In genomic region chr3:32571192-32571485, GRCh38 we compare ENCODE assay signal across 8 cellular contexts. TPM values are rescaled to one million over a fixed set of nuclear protein-coding genes. Genes with fewer than 3 reads are reported as not detected.
DNase-seq lines count a peak whose midpoint lies in the region; ATAC-seq and TF ChIP-seq lines count a peak whose summit lies in the region.

No MANE protein-coding gene starts in this region.

- intact Hi-C loops in CD4-positive, alpha-beta memory T cell (cut with micrococcal nuclease), result loop anchor here (2.0 to 5.0 kb wide), 3 partner anchors 34 to 870 kb away; partner anchors contain the start of genes GPD1L and UBP1
- intact Hi-C loops in prostate gland (cut with DNase I), result loop anchor here (5.0 to 10.0 kb wide), 2 partner anchors 69 to 114 kb away; partner anchors contain the start of genes CMTM6 and CNOT10

- peak; percentile 69 for ATAC-seq in SK-N-SH treated with all-trans-retinoic acid at 6 μM for 48 hours
- ATAC-seq in GM19452 (IDR thresholded peaks at IDR 0.05; ENCODE audit: unreplicated experiment), result no peak
- ATAC-seq in GM18861 (IDR thresholded peaks at IDR 0.05; ENCODE audit: unreplicated experiment), result no peak

- H3K4me3 ChIP-seq in CD4-positive, alpha-beta memory T cell (ENCODE audit: low read length in 2 of 2), result peak overlapping the region; percentile 76 to 93
- H3K4me3 ChIP-seq in HEK293 (ENCODE audit: low read depth, low read length) (peak overlapping the region; percentile 99), fibroblast of the aortic adventitia (ENCODE audit: low read depth, low read length) (peak overlapping the region; percentile 90), prostate gland (peak overlapping the region; percentile 90 to 91)

- no peaks in the 10 kb centered on the region for H3K9me3 ChIP-seq in CD4-positive, alpha-beta memory T cell (ENCODE audit: control insufficient read depth in 1 of 2, low read length in 2 of 2)
- no peaks in the 10 kb centered on the region for H3K9me3 ChIP-seq in HEK293 (ENCODE audit: control insufficient read depth, insufficient read depth, low read depth, low read length)
- H3K9me3 ChIP-seq in prostate gland, result no peaks in the 10 kb centered on the region

- peaks cover 20 to 42% (median 26%) of the 10 kb centered on the region in 4 donors for H3K4me1 Mint-ChIP-seq in CD4-positive, alpha-beta memory T cell

- H3K9me3 Mint-ChIP-seq in CD4-positive, alpha-beta memory T cell, result no peaks in the 10 kb centered on the region

- no peaks in the 10 kb centered on the region for H3K27me3 ChIP-seq in CD4-positive, alpha-beta memory T cell (ENCODE audit: insufficient read depth, low read length)
- no peaks in the 10 kb centered on the region for H3K27me3 ChIP-seq in prostate gland (replicated peaks; ENCODE audit: insufficient read depth)

- TF ChIP-seq POLR2A in prostate gland (IDR thresholded peaks at IDR 0.05), result no peak

- peak overlapping the region; percentile 91 to 94 (median 92) for H3K4me3 Mint-ChIP-seq in CD4-positive, alpha-beta memory T cell

- H3K27ac Mint-ChIP-seq in CD4-positive, alpha-beta memory T cell, result peak overlapping the region; percentile 56 to 97 (median 93)

- H3K4me1 ChIP-seq in CD4-positive, alpha-beta memory T cell (ENCODE audit: insufficient read depth, low read length), result peaks cover 32% of the 10 kb centered on the region
- H3K4me1 ChIP-seq in HEK293 (ENCODE audit: control insufficient read depth, insufficient read depth, low read length) (no peaks in the 10 kb centered on the region), prostate gland (replicated peaks) (no peaks in the 10 kb centered on the region)

- no peaks in the 10 kb centered on the region for H3K36me3 ChIP-seq in CD4-positive, alpha-beta memory T cell (ENCODE audit: insufficient read depth, low read length)
- peaks cover 0 to 7% of the 10 kb centered on the region in 2 experiments; a peak in 2 of 3 replicates for H3K36me3 ChIP-seq in HEK293 (ENCODE audit: control insufficient read depth in 2 of 2, insufficient read depth in 1 of 2, low read length in 2 of 2)
- no peaks in the 10 kb centered on the region for H3K36me3 ChIP-seq in prostate gland

- H3K36me3 Mint-ChIP-seq in CD4-positive, alpha-beta memory T cell, result peaks cover 0 to 1% of the 10 kb centered on the region in 2 donors

- DNase-seq in CD4-positive, alpha-beta memory T cell, result no peak
- DNase-seq in fibroblast of the aortic adventitia (ENCODE audit: low read depth), result no peak
- DNase-seq in prostate gland (ENCODE audit: low spot score), result no peak
- DNase-seq in AG08395 (ENCODE audit: low spot score), result no peak

- WGBS in prostate gland, result 2% methylated on average over 14 of the region's 14 CpGs

- CTCF ChIA-PET in CD4-positive, alpha-beta memory T cell (lab: Charles Lee; ENCODE audit: partially characterized antibody), result no interaction called here
- CTCF ChIA-PET in HEK293 (lab: Yijun Ruan, JAX), result no interaction called here

- no peaks in the 10 kb centered on the region for H3K27me3 Mint-ChIP-seq in CD4-positive, alpha-beta memory T cell

- POLR2A ChIA-PET in CD4-positive, alpha-beta memory T cell (lab: Charles Lee; ENCODE audit: partially characterized antibody), result no interaction called here
- POLR2A ChIA-PET in HEK293 (lab: Yijun Ruan, JAX), result no interaction called here

- H3K27ac ChIP-seq in CD4-positive, alpha-beta memory T cell (ENCODE audit: low read depth, low read length), result peak overlapping the region; percentile 81
- H3K27ac ChIP-seq in HEK293 (ENCODE audit: extremely low read depth, low read depth, low read length), result peak overlapping the region; percentile 72
- peak overlapping the region; percentile 97 for H3K27ac ChIP-seq in prostate gland

- TF ChIP-seq CTCF in HEK293 (tag by site-specific recombination; IDR thresholded peaks at IDR 0.05), result no peak
- TF ChIP-seq CTCF in fibroblast of the aortic adventitia (IDR thresholded peaks at IDR 0.05; ENCODE audit: insufficient read depth, low read length), result no peak
- TF ChIP-seq CTCF in prostate gland (IDR thresholded peaks at IDR 0.05), result no peak

TF ChIP-seq in HEK293, 187 proteins besides CTCF, POLR2A, EP300 and RAD21 (continues in another document):
- TF ChIP-seq ZNF266 (tag by site-specific recombination; IDR thresholded peaks at IDR 0.05; ENCODE audit: low read depth) (no peak), ZNF600 (tag by site-specific recombination; IDR thresholded peaks at IDR 0.05) (peak; percentile 30), ZNF391 (tag by site-specific recombination; IDR thresholded peaks at IDR 0.05; ENCODE audit: borderline replicate concordance, low read depth) (no peak), RBAK (tag by site-specific recombination; IDR thresholded peaks at IDR 0.05) (no peak), ZNF292 (tag by site-specific recombination; IDR thresholded peaks at IDR 0.05; ENCODE audit: borderline replicate concordance, low read depth) (no peak), ZNF423 (tag by site-specific recombination; IDR thresholded peaks at IDR 0.05) (no peak), ZNF510 (tag by site-specific recombination; IDR thresholded peaks at IDR 0.05; ENCODE audit: insufficient replicate concordance) (no peak), PRDM10 (tag by site-specific recombination; IDR thresholded peaks at IDR 0.05) (peak; percentile 2; the same call in 1 of the 2 replicates), ZSCAN16 (tag by site-specific recombination; IDR thresholded peaks at IDR 0.05) (no peak)

TF ChIP-seq in SK-N-SH treated with all-trans-retinoic acid at 6 μM for 48 hours, 23 proteins besides CTCF, POLR2A, EP300 and RAD21:
- no peak for TF ChIP-seq PATZ1 (CRISPR knock-in tag; IDR thresholded peaks at IDR 0.05; ENCODE audit: borderline replicate concordance)
- no peak for TF ChIP-seq TOX (CRISPR knock-in tag; IDR thresholded peaks at IDR 0.05; ENCODE audit: borderline replicate concordance)
- no peak for TF ChIP-seq ISL1 (CRISPR knock-in tag; IDR thresholded peaks at IDR 0.05)
- TF ChIP-seq ESRRG (CRISPR knock-in tag; IDR thresholded peaks at IDR 0.05), result no peak
- TF ChIP-seq ZFP30 (CRISPR knock-in tag; IDR thresholded peaks at IDR 0.05), result no peak
- TF ChIP-seq GLIS3 (CRISPR knock-in tag; IDR thresholded peaks at IDR 0.05), result no peak

RNA-seq across cellular contexts. Expression of gene DYNC1LI1, which starts 0.5 kb away (rescaled TPM):
- 10 to 100 TPM; 28.4 to 30.1 TPM for total RNA-seq in CD4-positive, alpha-beta memory T cell
- 10 to 100 TPM; 25.1 to 29.1 TPM for polyA plus RNA-seq in CD4-positive, alpha-beta memory T cell
- total RNA-seq in fibroblast of the aortic adventitia (ENCODE audit: low replicate concordance) (42.5 and 84.3 TPM in 2 replicates), prostate gland (10 to 100 TPM; 30.5 to 43.3 TPM)
